Comparison of ENCODE assay signal across 1 cellular context in the genomic region with DNA sequence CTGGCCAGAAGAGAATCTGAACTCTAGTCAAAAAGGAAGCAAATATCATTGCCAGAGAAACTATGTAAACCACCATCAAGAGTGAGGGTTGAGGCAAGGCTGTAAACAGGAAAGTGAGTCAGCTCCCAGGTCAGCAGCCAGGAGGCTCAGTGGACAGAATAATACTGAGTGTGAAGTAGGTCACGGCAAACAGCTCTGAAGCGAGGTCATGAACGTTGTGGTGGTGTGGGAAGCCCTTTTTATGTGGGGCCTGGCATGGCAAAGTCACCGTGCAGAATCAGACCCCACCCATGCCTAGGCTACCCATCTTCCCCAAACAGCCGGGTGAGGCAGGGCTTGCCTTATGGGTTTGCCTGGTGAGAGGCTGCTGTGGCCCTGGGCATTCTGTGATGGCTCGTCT.
TF ChIP-seq lines count a peak whose summit lies in the region.

No MANE protein-coding gene starts in this region.

TF ChIP-seq in SK-N-SH, 30 proteins besides CTCF, POLR2A, EP300 and RAD21 (continued from another document):
- TF ChIP-seq, protein P1, sequence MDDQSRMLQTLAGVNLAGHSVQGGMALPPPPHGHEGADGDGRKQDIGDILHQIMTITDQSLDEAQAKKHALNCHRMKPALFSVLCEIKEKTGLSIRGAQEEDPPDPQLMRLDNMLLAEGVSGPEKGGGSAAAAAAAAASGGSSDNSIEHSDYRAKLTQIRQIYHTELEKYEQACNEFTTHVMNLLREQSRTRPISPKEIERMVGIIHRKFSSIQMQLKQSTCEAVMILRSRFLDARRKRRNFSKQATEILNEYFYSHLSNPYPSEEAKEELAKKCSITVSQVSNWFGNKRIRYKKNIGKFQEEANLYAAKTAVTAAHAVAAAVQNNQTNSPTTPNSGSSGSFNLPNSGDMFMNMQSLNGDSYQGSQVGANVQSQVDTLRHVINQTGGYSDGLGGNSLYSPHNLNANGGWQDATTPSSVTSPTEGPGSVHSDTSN (IDR thresholded peaks at IDR 0.05), result peak; percentile 62
- TF ChIP-seq FOSL2 (IDR thresholded peaks at IDR 0.05; ENCODE audit: borderline replicate concordance, low read depth), result peak; percentile 86
- TF ChIP-seq FOXM1 (IDR thresholded peaks at IDR 0.05; ENCODE audit: low read depth), result no peak
- TF ChIP-seq, protein P2, sequence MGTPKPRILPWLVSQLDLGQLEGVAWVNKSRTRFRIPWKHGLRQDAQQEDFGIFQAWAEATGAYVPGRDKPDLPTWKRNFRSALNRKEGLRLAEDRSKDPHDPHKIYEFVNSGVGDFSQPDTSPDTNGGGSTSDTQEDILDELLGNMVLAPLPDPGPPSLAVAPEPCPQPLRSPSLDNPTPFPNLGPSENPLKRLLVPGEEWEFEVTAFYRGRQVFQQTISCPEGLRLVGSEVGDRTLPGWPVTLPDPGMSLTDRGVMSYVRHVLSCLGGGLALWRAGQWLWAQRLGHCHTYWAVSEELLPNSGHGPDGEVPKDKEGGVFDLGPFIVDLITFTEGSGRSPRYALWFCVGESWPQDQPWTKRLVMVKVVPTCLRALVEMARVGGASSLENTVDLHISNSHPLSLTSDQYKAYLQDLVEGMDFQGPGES (IDR thresholded peaks at IDR 0.05; ENCODE audit: low read depth, low read length), result no peak
- TF ChIP-seq, protein P3, sequence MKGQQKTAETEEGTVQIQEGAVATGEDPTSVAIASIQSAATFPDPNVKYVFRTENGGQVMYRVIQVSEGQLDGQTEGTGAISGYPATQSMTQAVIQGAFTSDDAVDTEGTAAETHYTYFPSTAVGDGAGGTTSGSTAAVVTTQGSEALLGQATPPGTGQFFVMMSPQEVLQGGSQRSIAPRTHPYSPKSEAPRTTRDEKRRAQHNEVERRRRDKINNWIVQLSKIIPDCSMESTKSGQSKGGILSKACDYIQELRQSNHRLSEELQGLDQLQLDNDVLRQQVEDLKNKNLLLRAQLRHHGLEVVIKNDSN (IDR thresholded peaks at IDR 0.05; ENCODE audit: borderline replicate concordance, low read depth), result no peak
- TF ChIP-seq YY1 (IDR thresholded peaks at IDR 0.05; ENCODE audit: low read depth), result no peak
- TF ChIP-seq, protein P4, sequence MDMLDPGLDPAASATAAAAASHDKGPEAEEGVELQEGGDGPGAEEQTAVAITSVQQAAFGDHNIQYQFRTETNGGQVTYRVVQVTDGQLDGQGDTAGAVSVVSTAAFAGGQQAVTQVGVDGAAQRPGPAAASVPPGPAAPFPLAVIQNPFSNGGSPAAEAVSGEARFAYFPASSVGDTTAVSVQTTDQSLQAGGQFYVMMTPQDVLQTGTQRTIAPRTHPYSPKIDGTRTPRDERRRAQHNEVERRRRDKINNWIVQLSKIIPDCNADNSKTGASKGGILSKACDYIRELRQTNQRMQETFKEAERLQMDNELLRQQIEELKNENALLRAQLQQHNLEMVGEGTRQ (IDR thresholded peaks at IDR 0.05; ENCODE audit: borderline replicate concordance, low read depth, low read length), result no peak
- TF ChIP-seq FOXJ3 (CRISPR knock-in tag; IDR thresholded peaks at IDR 0.05), result no peak
- TF ChIP-seq NRF1 (IDR thresholded peaks at IDR 0.05; ENCODE audit: low read depth, low read length), result no peak
- no peak for TF ChIP-seq RCOR1 (IDR thresholded peaks at IDR 0.05; ENCODE audit: low read length)
- TF ChIP-seq GABPA (IDR thresholded peaks at IDR 0.05; ENCODE audit: low read depth), result no peak; the same call in 1 of the 2 replicates
- TF ChIP-seq CHD2 (IDR thresholded peaks at IDR 0.05; ENCODE audit: low read length, partially characterized antibody), result no peak
- TF ChIP-seq GATA2 (CRISPR knock-in tag; IDR thresholded peaks at IDR 0.05), result no peak
